Comparison of ENCODE assay signal across 1 cellular context in genomic region chr2:170509460-170510193, GRCh38.
A peak's percentile ranks its signal among the peaks of the same experiment; 100 is the strongest.
TF ChIP-seq lines count a peak whose summit lies in the region.

No MANE protein-coding gene starts in this region.

TF ChIP-seq in GM12878, 131 proteins besides CTCF, POLR2A, EP300 and RAD21 (continued from another document and continues in another):
- TF ChIP-seq, protein P1, sequence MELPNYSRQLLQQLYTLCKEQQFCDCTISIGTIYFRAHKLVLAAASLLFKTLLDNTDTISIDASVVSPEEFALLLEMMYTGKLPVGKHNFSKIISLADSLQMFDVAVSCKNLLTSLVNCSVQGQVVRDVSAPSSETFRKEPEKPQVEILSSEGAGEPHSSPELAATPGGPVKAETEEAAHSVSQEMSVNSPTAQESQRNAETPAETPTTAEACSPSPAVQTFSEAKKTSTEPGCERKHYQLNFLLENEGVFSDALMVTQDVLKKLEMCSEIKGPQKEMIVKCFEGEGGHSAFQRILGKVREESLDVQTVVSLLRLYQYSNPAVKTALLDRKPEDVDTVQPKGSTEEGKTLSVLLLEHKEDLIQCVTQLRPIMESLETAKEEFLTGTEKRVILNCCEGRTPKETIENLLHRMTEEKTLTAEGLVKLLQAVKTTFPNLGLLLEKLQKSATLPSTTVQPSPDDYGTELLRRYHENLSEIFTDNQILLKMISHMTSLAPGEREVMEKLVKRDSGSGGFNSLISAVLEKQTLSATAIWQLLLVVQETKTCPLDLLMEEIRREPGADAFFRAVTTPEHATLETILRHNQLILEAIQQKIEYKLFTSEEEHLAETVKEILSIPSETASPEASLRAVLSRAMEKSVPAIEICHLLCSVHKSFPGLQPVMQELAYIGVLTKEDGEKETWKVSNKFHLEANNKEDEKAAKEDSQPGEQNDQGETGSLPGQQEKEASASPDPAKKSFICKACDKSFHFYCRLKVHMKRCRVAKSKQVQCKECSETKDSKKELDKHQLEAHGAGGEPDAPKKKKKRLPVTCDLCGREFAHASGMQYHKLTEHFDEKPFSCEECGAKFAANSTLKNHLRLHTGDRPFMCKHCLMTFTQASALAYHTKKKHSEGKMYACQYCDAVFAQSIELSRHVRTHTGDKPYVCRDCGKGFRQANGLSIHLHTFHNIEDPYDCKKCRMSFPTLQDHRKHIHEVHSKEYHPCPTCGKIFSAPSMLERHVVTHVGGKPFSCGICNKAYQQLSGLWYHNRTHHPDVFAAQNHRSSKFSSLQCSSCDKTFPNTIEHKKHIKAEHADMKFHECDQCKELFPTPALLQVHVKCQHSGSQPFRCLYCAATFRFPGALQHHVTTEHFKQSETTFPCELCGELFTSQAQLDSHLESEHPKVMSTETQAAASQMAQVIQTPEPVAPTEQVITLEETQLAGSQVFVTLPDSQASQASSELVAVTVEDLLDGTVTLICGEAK (IDR thresholded peaks at IDR 0.05; ENCODE audit: borderline replicate concordance) = peak; percentile 84
- TF ChIP-seq CREB1 (IDR thresholded peaks at IDR 0.05; ENCODE audit: low read depth) = 0 out of 2 replicates have a peak, but pooled peaks have one; percentile 22
- TF ChIP-seq GATAD2B (conservative IDR thresholded peaks at IDR 0.05; ENCODE audit: low read depth) = no peak
- TF ChIP-seq, protein P2, sequence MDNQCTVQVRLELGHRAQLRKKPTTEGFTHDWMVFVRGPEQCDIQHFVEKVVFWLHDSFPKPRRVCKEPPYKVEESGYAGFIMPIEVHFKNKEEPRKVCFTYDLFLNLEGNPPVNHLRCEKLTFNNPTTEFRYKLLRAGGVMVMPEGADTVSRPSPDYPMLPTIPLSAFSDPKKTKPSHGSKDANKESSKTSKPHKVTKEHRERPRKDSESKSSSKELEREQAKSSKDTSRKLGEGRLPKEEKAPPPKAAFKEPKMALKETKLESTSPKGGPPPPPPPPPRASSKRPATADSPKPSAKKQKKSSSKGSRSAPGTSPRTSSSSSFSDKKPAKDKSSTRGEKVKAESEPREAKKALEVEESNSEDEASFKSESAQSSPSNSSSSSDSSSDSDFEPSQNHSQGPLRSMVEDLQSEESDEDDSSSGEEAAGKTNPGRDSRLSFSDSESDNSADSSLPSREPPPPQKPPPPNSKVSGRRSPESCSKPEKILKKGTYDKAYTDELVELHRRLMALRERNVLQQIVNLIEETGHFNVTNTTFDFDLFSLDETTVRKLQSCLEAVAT (IDR thresholded peaks at IDR 0.05) = no peak
- TF ChIP-seq, protein P3, sequence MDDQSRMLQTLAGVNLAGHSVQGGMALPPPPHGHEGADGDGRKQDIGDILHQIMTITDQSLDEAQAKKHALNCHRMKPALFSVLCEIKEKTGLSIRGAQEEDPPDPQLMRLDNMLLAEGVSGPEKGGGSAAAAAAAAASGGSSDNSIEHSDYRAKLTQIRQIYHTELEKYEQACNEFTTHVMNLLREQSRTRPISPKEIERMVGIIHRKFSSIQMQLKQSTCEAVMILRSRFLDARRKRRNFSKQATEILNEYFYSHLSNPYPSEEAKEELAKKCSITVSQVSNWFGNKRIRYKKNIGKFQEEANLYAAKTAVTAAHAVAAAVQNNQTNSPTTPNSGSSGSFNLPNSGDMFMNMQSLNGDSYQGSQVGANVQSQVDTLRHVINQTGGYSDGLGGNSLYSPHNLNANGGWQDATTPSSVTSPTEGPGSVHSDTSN (IDR thresholded peaks at IDR 0.05; ENCODE audit: insufficient replicate concordance, low read depth, low read length) = peak; percentile 45
- no peak for TF ChIP-seq ZNF217 (IDR thresholded peaks at IDR 0.05)
- no peak for TF ChIP-seq POLR2AphosphoS2 (IDR thresholded peaks at IDR 0.05; ENCODE audit: low read depth, low read length)
- TF ChIP-seq, protein P4, sequence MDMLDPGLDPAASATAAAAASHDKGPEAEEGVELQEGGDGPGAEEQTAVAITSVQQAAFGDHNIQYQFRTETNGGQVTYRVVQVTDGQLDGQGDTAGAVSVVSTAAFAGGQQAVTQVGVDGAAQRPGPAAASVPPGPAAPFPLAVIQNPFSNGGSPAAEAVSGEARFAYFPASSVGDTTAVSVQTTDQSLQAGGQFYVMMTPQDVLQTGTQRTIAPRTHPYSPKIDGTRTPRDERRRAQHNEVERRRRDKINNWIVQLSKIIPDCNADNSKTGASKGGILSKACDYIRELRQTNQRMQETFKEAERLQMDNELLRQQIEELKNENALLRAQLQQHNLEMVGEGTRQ (IDR thresholded peaks at IDR 0.05; ENCODE audit: borderline replicate concordance, low read depth, low read length) = no peak
- TF ChIP-seq STAT3 (IDR thresholded peaks at IDR 0.05; ENCODE audit: low read depth, low read length) = no peak
- TF ChIP-seq ZNF24 (IDR thresholded peaks at IDR 0.05) = no peak
- no peak for TF ChIP-seq CEBPB (IDR thresholded peaks at IDR 0.05; ENCODE audit: borderline replicate concordance in 1 of 2, low read depth in 2 of 2, low read length in 2 of 2)
- TF ChIP-seq, protein P5, sequence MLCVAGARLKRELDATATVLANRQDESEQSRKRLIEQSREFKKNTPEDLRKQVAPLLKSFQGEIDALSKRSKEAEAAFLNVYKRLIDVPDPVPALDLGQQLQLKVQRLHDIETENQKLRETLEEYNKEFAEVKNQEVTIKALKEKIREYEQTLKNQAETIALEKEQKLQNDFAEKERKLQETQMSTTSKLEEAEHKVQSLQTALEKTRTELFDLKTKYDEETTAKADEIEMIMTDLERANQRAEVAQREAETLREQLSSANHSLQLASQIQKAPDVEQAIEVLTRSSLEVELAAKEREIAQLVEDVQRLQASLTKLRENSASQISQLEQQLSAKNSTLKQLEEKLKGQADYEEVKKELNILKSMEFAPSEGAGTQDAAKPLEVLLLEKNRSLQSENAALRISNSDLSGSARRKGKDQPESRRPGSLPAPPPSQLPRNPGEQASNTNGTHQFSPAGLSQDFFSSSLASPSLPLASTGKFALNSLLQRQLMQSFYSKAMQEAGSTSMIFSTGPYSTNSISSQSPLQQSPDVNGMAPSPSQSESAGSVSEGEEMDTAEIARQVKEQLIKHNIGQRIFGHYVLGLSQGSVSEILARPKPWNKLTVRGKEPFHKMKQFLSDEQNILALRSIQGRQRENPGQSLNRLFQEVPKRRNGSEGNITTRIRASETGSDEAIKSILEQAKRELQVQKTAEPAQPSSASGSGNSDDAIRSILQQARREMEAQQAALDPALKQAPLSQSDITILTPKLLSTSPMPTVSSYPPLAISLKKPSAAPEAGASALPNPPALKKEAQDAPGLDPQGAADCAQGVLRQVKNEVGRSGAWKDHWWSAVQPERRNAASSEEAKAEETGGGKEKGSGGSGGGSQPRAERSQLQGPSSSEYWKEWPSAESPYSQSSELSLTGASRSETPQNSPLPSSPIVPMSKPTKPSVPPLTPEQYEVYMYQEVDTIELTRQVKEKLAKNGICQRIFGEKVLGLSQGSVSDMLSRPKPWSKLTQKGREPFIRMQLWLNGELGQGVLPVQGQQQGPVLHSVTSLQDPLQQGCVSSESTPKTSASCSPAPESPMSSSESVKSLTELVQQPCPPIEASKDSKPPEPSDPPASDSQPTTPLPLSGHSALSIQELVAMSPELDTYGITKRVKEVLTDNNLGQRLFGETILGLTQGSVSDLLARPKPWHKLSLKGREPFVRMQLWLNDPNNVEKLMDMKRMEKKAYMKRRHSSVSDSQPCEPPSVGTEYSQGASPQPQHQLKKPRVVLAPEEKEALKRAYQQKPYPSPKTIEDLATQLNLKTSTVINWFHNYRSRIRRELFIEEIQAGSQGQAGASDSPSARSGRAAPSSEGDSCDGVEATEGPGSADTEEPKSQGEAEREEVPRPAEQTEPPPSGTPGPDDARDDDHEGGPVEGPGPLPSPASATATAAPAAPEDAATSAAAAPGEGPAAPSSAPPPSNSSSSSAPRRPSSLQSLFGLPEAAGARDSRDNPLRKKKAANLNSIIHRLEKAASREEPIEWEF (IDR thresholded peaks at IDR 0.05; ENCODE audit: insufficient replicate concordance, low read depth, low read length) = no peak
- TF ChIP-seq TARDBP (IDR thresholded peaks at IDR 0.05; ENCODE audit: borderline replicate concordance) = no peak
- no peak for TF ChIP-seq ZBTB11 (CRISPR knock-in tag; IDR thresholded peaks at IDR 0.05)
- no peak for TF ChIP-seq ZBTB4 (CRISPR knock-in tag; IDR thresholded peaks at IDR 0.05)
- TF ChIP-seq TCF12 (IDR thresholded peaks at IDR 0.05; ENCODE audit: low read depth, low read length) = peak; percentile 97
- TF ChIP-seq IRF4 (IDR thresholded peaks at IDR 0.05; ENCODE audit: low read depth, low read length) = peak; percentile 86
- no peak for TF ChIP-seq ATF3 (IDR thresholded peaks at IDR 0.05; ENCODE audit: borderline replicate concordance, extremely low read depth, low read depth, low read length)
- TF ChIP-seq FOS (IDR thresholded peaks at IDR 0.05; ENCODE audit: borderline replicate concordance, extremely low read depth, insufficient read length) = no peak
- TF ChIP-seq, protein P6, sequence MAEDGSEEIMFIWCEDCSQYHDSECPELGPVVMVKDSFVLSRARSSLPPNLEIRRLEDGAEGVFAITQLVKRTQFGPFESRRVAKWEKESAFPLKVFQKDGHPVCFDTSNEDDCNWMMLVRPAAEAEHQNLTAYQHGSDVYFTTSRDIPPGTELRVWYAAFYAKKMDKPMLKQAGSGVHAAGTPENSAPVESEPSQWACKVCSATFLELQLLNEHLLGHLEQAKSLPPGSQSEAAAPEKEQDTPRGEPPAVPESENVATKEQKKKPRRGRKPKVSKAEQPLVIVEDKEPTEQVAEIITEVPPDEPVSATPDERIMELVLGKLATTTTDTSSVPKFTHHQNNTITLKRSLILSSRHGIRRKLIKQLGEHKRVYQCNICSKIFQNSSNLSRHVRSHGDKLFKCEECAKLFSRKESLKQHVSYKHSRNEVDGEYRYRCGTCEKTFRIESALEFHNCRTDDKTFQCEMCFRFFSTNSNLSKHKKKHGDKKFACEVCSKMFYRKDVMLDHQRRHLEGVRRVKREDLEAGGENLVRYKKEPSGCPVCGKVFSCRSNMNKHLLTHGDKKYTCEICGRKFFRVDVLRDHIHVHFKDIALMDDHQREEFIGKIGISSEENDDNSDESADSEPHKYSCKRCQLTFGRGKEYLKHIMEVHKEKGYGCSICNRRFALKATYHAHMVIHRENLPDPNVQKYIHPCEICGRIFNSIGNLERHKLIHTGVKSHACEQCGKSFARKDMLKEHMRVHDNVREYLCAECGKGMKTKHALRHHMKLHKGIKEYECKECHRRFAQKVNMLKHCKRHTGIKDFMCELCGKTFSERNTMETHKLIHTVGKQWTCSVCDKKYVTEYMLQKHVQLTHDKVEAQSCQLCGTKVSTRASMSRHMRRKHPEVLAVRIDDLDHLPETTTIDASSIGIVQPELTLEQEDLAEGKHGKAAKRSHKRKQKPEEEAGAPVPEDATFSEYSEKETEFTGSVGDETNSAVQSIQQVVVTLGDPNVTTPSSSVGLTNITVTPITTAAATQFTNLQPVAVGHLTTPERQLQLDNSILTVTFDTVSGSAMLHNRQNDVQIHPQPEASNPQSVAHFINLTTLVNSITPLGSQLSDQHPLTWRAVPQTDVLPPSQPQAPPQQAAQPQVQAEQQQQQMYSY (CRISPR knock-in tag; IDR thresholded peaks at IDR 0.05) = no peak
- peak; percentile 35; the same call in 1 of the 2 replicates for TF ChIP-seq ATF7 (IDR thresholded peaks at IDR 0.05; ENCODE audit: low read depth)
- no peak for TF ChIP-seq TCF7 (IDR thresholded peaks at IDR 0.05; ENCODE audit: borderline replicate concordance)
- no peak for TF ChIP-seq ASH2L (IDR thresholded peaks at IDR 0.05; ENCODE audit: borderline replicate concordance, low read depth)
- TF ChIP-seq STAT1 (conservative IDR thresholded peaks at IDR 0.05) = no peak
- TF ChIP-seq MYC (IDR thresholded peaks at IDR 0.05; ENCODE audit: insufficient read depth, insufficient read length, insufficient replicate concordance, low read length, severe bottlenecking) = no peak
- peak in 1 of 2 experiments; percentile 56; a peak in 3 of 4 replicates for TF ChIP-seq BHLHE40 (IDR thresholded peaks at IDR 0.05; ENCODE audit: borderline replicate concordance in 1 of 2, low read depth in 2 of 2, low read length in 1 of 2)
- peak; percentile 93 for TF ChIP-seq TCF3 (IDR thresholded peaks at IDR 0.05; ENCODE audit: borderline replicate concordance, insufficient read depth, low read depth, low read length)
